ENCODE assay signal across 9 cellular contexts in the genomic region with DNA sequence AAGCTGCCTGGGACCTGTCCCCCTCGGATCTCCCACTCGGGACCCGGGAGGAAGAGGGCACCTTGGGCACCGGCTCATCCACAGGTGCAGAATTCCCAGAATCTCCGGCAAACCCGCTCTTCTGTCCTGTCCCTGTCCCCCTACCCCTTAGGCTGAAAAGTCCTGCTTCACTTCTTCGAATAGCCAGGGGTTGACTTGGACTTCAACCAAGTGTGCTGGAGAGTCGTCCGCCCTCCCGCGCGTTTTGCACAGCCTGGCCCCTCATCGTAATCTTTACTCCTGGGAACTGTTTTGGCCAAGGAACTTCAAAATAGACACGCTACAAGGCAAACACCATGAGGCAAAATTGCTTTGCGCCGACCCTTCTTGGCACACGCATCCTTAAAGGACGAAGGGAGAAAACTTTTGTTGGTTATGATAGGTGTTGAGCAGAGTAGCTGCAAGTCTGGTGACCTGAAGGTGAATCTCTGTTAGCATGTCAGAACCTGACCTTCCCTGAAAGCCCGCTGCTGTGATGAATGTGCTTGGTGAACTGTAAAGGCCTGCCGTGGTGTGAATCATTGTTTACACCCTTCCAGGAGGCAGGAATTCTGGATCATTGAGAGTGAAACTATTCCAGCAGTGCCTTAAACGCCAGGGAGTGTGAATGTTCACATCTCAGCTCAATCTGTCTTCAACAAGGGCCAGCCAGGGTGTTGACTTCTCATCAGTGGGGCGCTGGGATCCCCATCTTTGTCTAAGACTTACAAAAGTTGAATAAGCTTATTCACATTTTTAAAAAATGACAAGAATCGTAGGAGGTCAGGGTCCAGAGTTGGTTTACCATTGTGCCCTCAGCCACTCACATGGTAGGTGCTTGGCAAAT. TPM values are rescaled to one million over a fixed set of nuclear protein-coding genes. Genes with fewer than 3 reads are reported as not detected.
DNase-seq lines count a peak whose midpoint lies in the region; ATAC-seq and TF ChIP-seq lines count a peak whose summit lies in the region.
"Had no signal": no experiment of that assay in that cellular context is flagged by ENCODE, and none has a peak within 500 bp of the region (broad histone marks: within the 10 kb centered on the region; RNA-seq: fewer than 3 reads in every experiment).

No MANE protein-coding gene starts in this region.

- peak; percentile 69; the same call in 1 of the 2 replicates for TF ChIP-seq EP300 in Ishikawa (IDR thresholded peaks at IDR 0.05; ENCODE audit: borderline replicate concordance)

- H3K4me3 ChIP-seq in astrocyte of the cerebellum (ENCODE audit: low read depth, low read length) (peak overlapping the region; percentile 30), left lung (peak overlapping the region; percentile 2 to 45), urinary bladder (ENCODE audit: low read depth, low read length) (peak overlapping the region; percentile 74)
- H3K4me3 ChIP-seq: SJSA1 had no signal

- peaks cover 0 to 3% of the 10 kb centered on the region in 2 donors for H3K9me3 ChIP-seq in left lung
- H3K9me3 ChIP-seq: SJSA1 had no signal

- 27% methylated on average over 23 of the region's 23 CpGs for WGBS in urinary bladder

- no peak for TF ChIP-seq CTCF in astrocyte of the cerebellum (IDR thresholded peaks at IDR 0.05; ENCODE audit: low read depth, low read length, missing control alignments)
- TF ChIP-seq CTCF in left lung (IDR thresholded peaks at IDR 0.05): no peak

- TF ChIP-seq RAD21 in Ishikawa (IDR thresholded peaks at IDR 0.05; ENCODE audit: low read depth): no peak

- peaks cover 3 to 10% of the 10 kb centered on the region in 2 donors for H3K4me1 ChIP-seq in left lung
- peaks cover 2% of the 10 kb centered on the region for H3K4me1 ChIP-seq in urinary bladder (ENCODE audit: insufficient read depth)
- H3K4me1 ChIP-seq: SJSA1 had no signal

- intact Hi-C loops in left lung (cut with DNase I): no loop called here

- H3K27ac ChIP-seq in left lung (peak overlapping the region in 1 of 2 donors; percentile 43), urinary bladder (ENCODE audit: low read depth) (no peak overlapping the region)
- H3K27ac ChIP-seq: SJSA1 had no signal

- in situ Hi-C loops in astrocyte of the cerebellum (cut with HindIII; ENCODE audit: low sequenced_read_pairs): no loop called here

- peak; percentile 46 for ATAC-seq in left lung
- ATAC-seq in HG02798 (IDR thresholded peaks at IDR 0.05; ENCODE audit: poor library complexity, unreplicated experiment): no peak

- H3K36me3 ChIP-seq in left lung (no peaks in the 10 kb centered on the region), urinary bladder (ENCODE audit: insufficient read depth) (no peaks in the 10 kb centered on the region)
- H3K36me3 ChIP-seq: SJSA1 had no signal

- peaks cover 0 to 33% of the 10 kb centered on the region in 2 donors for H3K27me3 ChIP-seq in left lung

- DNase-seq in DMS153 (lab: John Stamatoyannopoulos, UW) (peak; percentile 68), astrocyte of the cerebellum (ENCODE audit: low read depth) (peak; percentile 52), left lung (no peak), NCI-H187 treated with DMSO at 0.1 percent for 48 hours (lab: John Stamatoyannopoulos, UW) (no peak)
- no peak for DNase-seq in stimulated activated CD8-positive, alpha-beta memory T cell treated with anti-CD3 and anti-CD28 coated beads, Interleukin-4, amount 100 ng/mL, for 48 hours

TF ChIP-seq in Ishikawa, 13 proteins besides CTCF, POLR2A, EP300 and RAD21:
- TF ChIP-seq YY1 (IDR thresholded peaks at IDR 0.05; ENCODE audit: low read depth) (no peak), TCF12 (IDR thresholded peaks at IDR 0.05; ENCODE audit: low read depth) (peak; percentile 84), TEAD4 (IDR thresholded peaks at IDR 0.05) (peak; percentile 73), TAF1 (IDR thresholded peaks at IDR 0.05; ENCODE audit: low read depth) (0 out of 2 replicates have a peak, but pooled peaks have one; percentile 6), NFIC (IDR thresholded peaks at IDR 0.05) (peak; percentile 16; the same call in 1 of the 2 replicates), CEBPB (IDR thresholded peaks at IDR 0.05) (no peak), ZBTB7A (IDR thresholded peaks at IDR 0.05; ENCODE audit: low read depth) (0 out of 2 replicates have a peak, but pooled peaks have one; percentile 3), USF1 (IDR thresholded peaks at IDR 0.05) (no peak), CREB1 (IDR thresholded peaks at IDR 0.05; ENCODE audit: low read depth) (no peak), FOXM1 (IDR thresholded peaks at IDR 0.05; ENCODE audit: borderline replicate concordance, low read depth) (no peak)
- TF ChIP-seq, protein P1, sequence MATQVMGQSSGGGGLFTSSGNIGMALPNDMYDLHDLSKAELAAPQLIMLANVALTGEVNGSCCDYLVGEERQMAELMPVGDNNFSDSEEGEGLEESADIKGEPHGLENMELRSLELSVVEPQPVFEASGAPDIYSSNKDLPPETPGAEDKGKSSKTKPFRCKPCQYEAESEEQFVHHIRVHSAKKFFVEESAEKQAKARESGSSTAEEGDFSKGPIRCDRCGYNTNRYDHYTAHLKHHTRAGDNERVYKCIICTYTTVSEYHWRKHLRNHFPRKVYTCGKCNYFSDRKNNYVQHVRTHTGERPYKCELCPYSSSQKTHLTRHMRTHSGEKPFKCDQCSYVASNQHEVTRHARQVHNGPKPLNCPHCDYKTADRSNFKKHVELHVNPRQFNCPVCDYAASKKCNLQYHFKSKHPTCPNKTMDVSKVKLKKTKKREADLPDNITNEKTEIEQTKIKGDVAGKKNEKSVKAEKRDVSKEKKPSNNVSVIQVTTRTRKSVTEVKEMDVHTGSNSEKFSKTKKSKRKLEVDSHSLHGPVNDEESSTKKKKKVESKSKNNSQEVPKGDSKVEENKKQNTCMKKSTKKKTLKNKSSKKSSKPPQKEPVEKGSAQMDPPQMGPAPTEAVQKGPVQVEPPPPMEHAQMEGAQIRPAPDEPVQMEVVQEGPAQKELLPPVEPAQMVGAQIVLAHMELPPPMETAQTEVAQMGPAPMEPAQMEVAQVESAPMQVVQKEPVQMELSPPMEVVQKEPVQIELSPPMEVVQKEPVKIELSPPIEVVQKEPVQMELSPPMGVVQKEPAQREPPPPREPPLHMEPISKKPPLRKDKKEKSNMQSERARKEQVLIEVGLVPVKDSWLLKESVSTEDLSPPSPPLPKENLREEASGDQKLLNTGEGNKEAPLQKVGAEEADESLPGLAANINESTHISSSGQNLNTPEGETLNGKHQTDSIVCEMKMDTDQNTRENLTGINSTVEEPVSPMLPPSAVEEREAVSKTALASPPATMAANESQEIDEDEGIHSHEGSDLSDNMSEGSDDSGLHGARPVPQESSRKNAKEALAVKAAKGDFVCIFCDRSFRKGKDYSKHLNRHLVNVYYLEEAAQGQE (IDR thresholded peaks at IDR 0.05; ENCODE audit: low read depth): no peak
- TF ChIP-seq, protein P2, sequence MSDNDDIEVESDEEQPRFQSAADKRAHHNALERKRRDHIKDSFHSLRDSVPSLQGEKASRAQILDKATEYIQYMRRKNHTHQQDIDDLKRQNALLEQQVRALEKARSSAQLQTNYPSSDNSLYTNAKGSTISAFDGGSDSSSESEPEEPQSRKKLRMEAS (IDR thresholded peaks at IDR 0.05): peak; percentile 32; the same call in 1 of the 2 replicates

RNA-seq across cellular contexts. Expression of gene RAPGEF5, which starts 0.6 kb away (rescaled TPM):
- total RNA-seq in left lung: 10 to 100 TPM; 44.2 to 64.6 TPM
- 99.1 TPM for total RNA-seq in urinary bladder
- 12.6 TPM for polyA plus RNA-seq in urinary bladder

Comparison
In these comparisons a context has a peak if more than half of its experiments do, and no peak if none do; other contexts are left out.
1. DNase-seq: peak in DMS153 (single experiment) and astrocyte of the cerebellum (single experiment); none in left lung (0 of 2), stimulated activated CD8-positive, alpha-beta memory T cell treated with anti-CD3 and anti-CD28 coated beads, Interleukin-4, amount 100 ng/mL, for 48 hours (single experiment) and NCI-H187 treated with DMSO at 0.1 percent for 48 hours (single experiment).
2. H3K4me3 ChIP-seq: peak in every context shown above with its lines; median percentile 74 in urinary bladder; 30 in astrocyte of the cerebellum; 24 in left lung.